In genomic region chr2:68158134-68158447, GRCh38 we compare ENCODE assay signal across 8 cellular contexts. TPM values are rescaled to one million over a fixed set of nuclear protein-coding genes. Genes with fewer than 3 reads are reported as not detected.
DNase-seq lines count a peak whose midpoint lies in the region; TF ChIP-seq lines count a peak whose summit lies in the region.

No MANE protein-coding gene starts in this region.

- peak overlapping the region; percentile 65 for H3K4me2 ChIP-seq in BLaER1
- H3K4me2 ChIP-seq in neural cell (ENCODE audit: low read length) = peak overlapping the region; percentile 83

- no peak for TF ChIP-seq RAD21 in neural cell (conservative IDR thresholded peaks at IDR 0.05)

- H3K27me3 ChIP-seq in BLaER1 = no peaks in the 10 kb centered on the region
- no peaks in the 10 kb centered on the region for H3K27me3 ChIP-seq in duodenal mucosa (ENCODE audit: control insufficient read depth in 1 of 2, insufficient read depth in 2 of 2, low read length in 2 of 2)
- no peaks in the 10 kb centered on the region for H3K27me3 ChIP-seq in neural cell (ENCODE audit: insufficient read depth, low read depth, low read length)

- peak overlapping the region; percentile 92 for H3K4me3 ChIP-seq in BLaER1
- H3K4me3 ChIP-seq in LNCaP clone FGC (ENCODE audit: low read depth, low read length) = peak overlapping the region; percentile 84
- H3K4me3 ChIP-seq in duodenal mucosa (ENCODE audit: low read depth in 1 of 2, low read length in 2 of 2) = peak overlapping the region; percentile 97 to 99
- H3K4me3 ChIP-seq in neural cell (ENCODE audit: low read length) = peak overlapping the region; percentile 86

- H3K36me3 ChIP-seq in BLaER1 (peaks cover 46% of the 10 kb centered on the region), duodenal mucosa (ENCODE audit: control insufficient read depth in 1 of 2, insufficient read depth in 2 of 2, low read length in 2 of 2) (peaks cover 5 to 26% of the 10 kb centered on the region in 2 donors), neural cell (ENCODE audit: insufficient read depth, low read length) (no peaks in the 10 kb centered on the region)

- H4K20me1 ChIP-seq in BLaER1 (peaks cover 15% of the 10 kb centered on the region; the same call in 1 of the 2 replicates), neural cell (ENCODE audit: insufficient read depth) (no peaks in the 10 kb centered on the region)

- no peaks in the 10 kb centered on the region for H3K9me2 ChIP-seq in neural cell (ENCODE audit: insufficient read depth, low read length)

- H2AFZ ChIP-seq in neural cell (ENCODE audit: low read depth, low read length) = peak overlapping the region; percentile 53

- no peak for TF ChIP-seq EP300 in neural cell (conservative IDR thresholded peaks at IDR 0.05; ENCODE audit: poor library complexity, severe bottlenecking)

- DNase-seq in LNCaP clone FGC (ENCODE audit: low read depth) = no peak
- no peak for DNase-seq in A172 (ENCODE audit: low spot score)
- DNase-seq in effector CD4-positive, alpha-beta T cell = no peak
- DNase-seq in NCI-H146 treated with DMSO at 0.1 percent for 48 hours (lab: John Stamatoyannopoulos, UW; ENCODE audit: unreplicated experiment) = no peak
- DNase-seq in dermis blood vessel endothelial cell = no peak

- peaks cover 23% of the 10 kb centered on the region for H3K79me2 ChIP-seq in neural cell (replicated peaks; ENCODE audit: insufficient read depth, low read length)

- H3K4me1 ChIP-seq in BLaER1 (peaks cover 34% of the 10 kb centered on the region), duodenal mucosa (ENCODE audit: control insufficient read depth in 1 of 2, insufficient read depth in 2 of 2, low read length in 2 of 2) (peaks cover 23 to 26% of the 10 kb centered on the region in 2 donors)

- H3F3A ChIP-seq in neural cell (ENCODE audit: insufficient read depth, low read length, poor library complexity, severe bottlenecking) = no peaks in the 10 kb centered on the region

- peak overlapping the region; percentile 97 for H3K27ac ChIP-seq in BLaER1
- H3K27ac ChIP-seq in duodenal mucosa (ENCODE audit: low read depth, low read length) = peak overlapping the region; percentile 90
- peak overlapping the region; percentile 92 for H3K27ac ChIP-seq in neural cell (ENCODE audit: low read length)

- no peak for TF ChIP-seq CTCF in LNCaP clone FGC (IDR thresholded peaks at IDR 0.05; ENCODE audit: control insufficient read depth, extremely low read depth, insufficient read depth)
- TF ChIP-seq CTCF in neural cell (IDR thresholded peaks at IDR 0.05; ENCODE audit: poor library complexity, severe bottlenecking) = no peak

- H3K9me3 ChIP-seq in BLaER1 (no peaks in the 10 kb centered on the region), duodenal mucosa (ENCODE audit: control insufficient read depth in 1 of 2, low read length in 2 of 2) (no peaks in the 10 kb centered on the region), neural cell (ENCODE audit: low read length) (no peaks in the 10 kb centered on the region)

- H3K9ac ChIP-seq in BLaER1 (peak overlapping the region; percentile 97), duodenal mucosa (ENCODE audit: low read depth in 1 of 2, low read length in 2 of 2) (peak overlapping the region; percentile 81 to 95), neural cell (ENCODE audit: low read length) (peak overlapping the region; percentile 74)

TF ChIP-seq in neural cell, 6 proteins besides CTCF, POLR2A, EP300 and RAD21:
- no peak for TF ChIP-seq TAF1 (IDR thresholded peaks at IDR 0.05; ENCODE audit: low read depth)
- TF ChIP-seq MXI1 (conservative IDR thresholded peaks at IDR 0.05; ENCODE audit: poor library complexity, severe bottlenecking) = no peak
- no peak for TF ChIP-seq EZH2 (IDR thresholded peaks at IDR 0.05; ENCODE audit: borderline replicate concordance, insufficient read depth, low read length, poor library complexity, severe bottlenecking)
- no peak for TF ChIP-seq POLR2AphosphoS5 (IDR thresholded peaks at IDR 0.05)
- TF ChIP-seq REST (IDR thresholded peaks at IDR 0.05; ENCODE audit: borderline replicate concordance) = no peak
- TF ChIP-seq SMC3 (conservative IDR thresholded peaks at IDR 0.05; ENCODE audit: poor library complexity) = no peak

RNA-seq across cellular contexts. Expression of gene PNO1, which starts 0.4 kb away (rescaled TPM):
- polyA plus RNA-seq in neural cell = 10.9 and 12.1 TPM in 2 replicates
- polyA minus RNA-seq in neural cell = 11.2 and 12.6 TPM in 2 replicates
- 63.1 and 64.0 TPM in 2 replicates for total RNA-seq in A172 (2014; rRNA removed; shearing (Covaris generic))
- 12.4 and 17.5 TPM in 2 replicates for total RNA-seq in dermis blood vessel endothelial cell
